In the genomic region with DNA sequence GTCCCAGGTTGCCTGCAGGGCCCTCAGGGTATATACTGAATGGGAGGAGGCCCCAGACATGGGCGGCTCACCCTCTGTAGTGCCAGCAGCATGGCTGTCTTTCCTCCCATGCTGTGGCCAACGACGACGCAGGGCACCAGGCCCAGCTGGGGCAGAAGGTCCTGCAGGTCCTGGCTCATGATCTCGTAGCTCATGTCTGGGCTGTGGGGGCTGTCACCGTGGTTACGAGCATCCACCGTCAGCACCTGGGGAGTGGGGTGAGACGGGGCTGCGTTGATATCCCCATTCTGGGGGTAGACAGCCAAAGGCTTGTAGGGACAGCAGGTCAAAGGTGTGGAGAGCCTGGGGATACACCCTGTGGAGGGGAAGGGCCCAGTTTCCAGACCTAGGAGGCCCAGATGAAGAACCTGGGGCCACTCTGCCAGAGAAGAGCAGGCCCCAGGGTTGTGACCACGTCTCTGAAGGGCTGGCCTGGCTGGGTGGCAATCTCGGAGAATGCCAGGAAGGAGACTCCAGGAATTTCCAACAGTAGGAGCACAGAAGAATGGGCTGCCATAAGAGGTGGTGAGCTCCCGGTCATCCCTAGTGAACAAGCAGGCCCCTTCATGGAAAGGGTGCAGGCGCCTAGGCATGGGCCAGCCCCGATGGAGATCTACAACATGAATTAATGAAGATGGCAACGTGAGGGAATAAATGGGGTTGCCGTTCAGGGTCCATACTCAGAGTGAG, we compare ENCODE assay signal across 8 cellular contexts. TPM values are rescaled to one million over a fixed set of nuclear protein-coding genes. Genes with fewer than 3 reads are reported as not detected.
DNase-seq lines count a peak whose midpoint lies in the region; ATAC-seq lines count a peak whose summit lies in the region.

No MANE protein-coding gene starts in this region.

- peaks cover 15% of the 10 kb centered on the region for H3K4me1 Mint-ChIP-seq in T-helper 1 cell treated with Interleukin-12 subunit alpha and Interleukin-12 subunit beta and Interleukin-4 antibody, amounts not matched to agents 30 μg/mL and 1 μg/mL, for 36 hours (ENCODE audit: low read depth)
- peaks cover 10% of the 10 kb centered on the region for H3K4me1 Mint-ChIP-seq in activated T-helper 2 cell treated with anti-CD3 and anti-CD28 coated beads, Interferon-gamma antibody, Interleukin-2, Interleukin-4, amounts not matched to agents 10 μg/mL and 5 μg/mL and 100 μg/mL, durations not matched to agents 14 hours and 24 hours and 36 hours (ENCODE audit: low read depth)
- H3K4me1 Mint-ChIP-seq in stimulated activated naive CD8-positive, alpha-beta T cell treated with anti-CD3 and anti-CD28 coated beads, Interleukin-15, amount 100 ng/mL, for 72 hours = peaks cover 30% of the 10 kb centered on the region

- H3K4me3 ChIP-seq in iPS-20b (ENCODE audit: low read length) = peak overlapping the region; percentile 91

- H3K4me1 ChIP-seq in iPS-20b (ENCODE audit: insufficient read depth, low read length) = peaks cover 18% of the 10 kb centered on the region; the same call in 1 of the 2 replicates

- H3K9ac ChIP-seq in iPS-20b (ENCODE audit: low read depth, low read length) = peak overlapping the region; percentile 85; the same call in 1 of the 2 replicates

- H3K27me3 ChIP-seq in iPS-20b (ENCODE audit: insufficient read depth, low read length) = peaks cover 13% of the 10 kb centered on the region; the same call in 1 of the 2 replicates

- H3K27ac Mint-ChIP-seq in T-helper 1 cell treated with Interleukin-12 subunit alpha and Interleukin-12 subunit beta and Interleukin-4 antibody, amounts not matched to agents 30 μg/mL and 1 μg/mL, for 36 hours = peak overlapping the region; percentile 96
- H3K27ac Mint-ChIP-seq in activated T-helper 2 cell treated with anti-CD3 and anti-CD28 coated beads, Interferon-gamma antibody, Interleukin-2, Interleukin-4, amounts not matched to agents 10 μg/mL and 5 μg/mL and 100 μg/mL, durations not matched to agents 14 hours and 24 hours and 36 hours = peak overlapping the region; percentile 92
- peak overlapping the region in 1 of 2 donors; percentile 93 for H3K27ac Mint-ChIP-seq in stimulated activated naive CD8-positive, alpha-beta T cell treated with anti-CD3 and anti-CD28 coated beads, Interleukin-15, amount 100 ng/mL, for 72 hours

- H3K27ac ChIP-seq in iPS-20b (ENCODE audit: low read length) = no peak overlapping the region

- DNase-seq in T-helper 1 cell = no peak
- DNase-seq in activated T-helper 2 cell treated with anti-CD3 and anti-CD28 coated beads, Interferon-gamma antibody, Interleukin-2, Interleukin-4, amounts not matched to agents 10 μg/mL and 5 μg/mL and 100 μg/mL, durations not matched to agents 14 hours and 24 hours and 36 hours (ENCODE audit: low spot score) = no peak
- DNase-seq in stimulated activated naive CD8-positive, alpha-beta T cell treated with anti-CD3 and anti-CD28 coated beads, Interleukin-15, amount 100 ng/mL, for 72 hours = no peak
- DNase-seq in DMS79 (lab: John Stamatoyannopoulos, UW) = no peak
- DNase-seq in stimulated activated naive CD4-positive, alpha-beta T cell (lab: John Stamatoyannopoulos, UW) = no peak

- no peaks in the 10 kb centered on the region for H3K9me3 Mint-ChIP-seq in T-helper 1 cell treated with Interleukin-12 subunit alpha and Interleukin-12 subunit beta and Interleukin-4 antibody, amounts not matched to agents 30 μg/mL and 1 μg/mL, for 36 hours
- H3K9me3 Mint-ChIP-seq in activated T-helper 2 cell treated with anti-CD3 and anti-CD28 coated beads, Interferon-gamma antibody, Interleukin-2, Interleukin-4, amounts not matched to agents 10 μg/mL and 5 μg/mL and 100 μg/mL, durations not matched to agents 14 hours and 24 hours and 36 hours = no peaks in the 10 kb centered on the region
- H3K9me3 Mint-ChIP-seq in stimulated activated naive CD8-positive, alpha-beta T cell treated with anti-CD3 and anti-CD28 coated beads, Interleukin-15, amount 100 ng/mL, for 72 hours = no peaks in the 10 kb centered on the region

- peaks cover 21% of the 10 kb centered on the region for H3K36me3 ChIP-seq in iPS-20b (ENCODE audit: insufficient read depth, low read depth, low read length)

- intact Hi-C loops in activated T-helper 2 cell treated with anti-CD3 and anti-CD28 coated beads, Interferon-gamma antibody, Interleukin-2, Interleukin-4, amounts not matched to agents 10 μg/mL and 5 μg/mL and 100 μg/mL, durations not matched to agents 14 hours and 24 hours and 36 hours (cut with micrococcal nuclease) = loop anchor here (1.0 to 2.0 kb wide), 6 partner anchors 19 to 345 kb away; partner anchors contain the start of genes BAZ1B, LIMK1, METTL27 and TBL2

- peaks cover 3% of the 10 kb centered on the region for H3K36me3 Mint-ChIP-seq in T-helper 1 cell treated with Interleukin-12 subunit alpha and Interleukin-12 subunit beta and Interleukin-4 antibody, amounts not matched to agents 30 μg/mL and 1 μg/mL, for 36 hours (ENCODE audit: low read depth)
- peaks cover 6% of the 10 kb centered on the region for H3K36me3 Mint-ChIP-seq in activated T-helper 2 cell treated with anti-CD3 and anti-CD28 coated beads, Interferon-gamma antibody, Interleukin-2, Interleukin-4, amounts not matched to agents 10 μg/mL and 5 μg/mL and 100 μg/mL, durations not matched to agents 14 hours and 24 hours and 36 hours (ENCODE audit: low read depth)

- H3K4me3 Mint-ChIP-seq in T-helper 1 cell treated with Interleukin-12 subunit alpha and Interleukin-12 subunit beta and Interleukin-4 antibody, amounts not matched to agents 30 μg/mL and 1 μg/mL, for 36 hours = peak overlapping the region; percentile 95
- peak overlapping the region; percentile 93 for H3K4me3 Mint-ChIP-seq in activated T-helper 2 cell treated with anti-CD3 and anti-CD28 coated beads, Interferon-gamma antibody, Interleukin-2, Interleukin-4, amounts not matched to agents 10 μg/mL and 5 μg/mL and 100 μg/mL, durations not matched to agents 14 hours and 24 hours and 36 hours (ENCODE audit: low read depth)
- H3K4me3 Mint-ChIP-seq in stimulated activated naive CD8-positive, alpha-beta T cell treated with anti-CD3 and anti-CD28 coated beads, Interleukin-15, amount 100 ng/mL, for 72 hours = peak overlapping the region; percentile 94 to 99

- no peaks in the 10 kb centered on the region for H3K27me3 Mint-ChIP-seq in T-helper 1 cell treated with Interleukin-12 subunit alpha and Interleukin-12 subunit beta and Interleukin-4 antibody, amounts not matched to agents 30 μg/mL and 1 μg/mL, for 36 hours (ENCODE audit: low read depth)
- H3K27me3 Mint-ChIP-seq in activated T-helper 2 cell treated with anti-CD3 and anti-CD28 coated beads, Interferon-gamma antibody, Interleukin-2, Interleukin-4, amounts not matched to agents 10 μg/mL and 5 μg/mL and 100 μg/mL, durations not matched to agents 14 hours and 24 hours and 36 hours (ENCODE audit: low read depth) = no peaks in the 10 kb centered on the region
- no peaks in the 10 kb centered on the region for H3K27me3 Mint-ChIP-seq in stimulated activated naive CD8-positive, alpha-beta T cell treated with anti-CD3 and anti-CD28 coated beads, Interleukin-15, amount 100 ng/mL, for 72 hours

- H3K9me3 ChIP-seq in iPS-20b (ENCODE audit: insufficient read depth, low read depth, low read length) = no peaks in the 10 kb centered on the region

- ATAC-seq in stimulated activated naive CD8-positive, alpha-beta T cell treated with anti-CD3 and anti-CD28 coated beads, Interleukin-15, amount 100 ng/mL, for 72 hours = no peak
- no peak for ATAC-seq in GM18870 (IDR thresholded peaks at IDR 0.05; ENCODE audit: unreplicated experiment)

RNA-seq across cellular contexts. Expression of gene ABHD11, which starts 0.9 kb away (rescaled TPM):
- total RNA-seq in activated T-helper 2 cell treated with anti-CD3 and anti-CD28 coated beads, Interferon-gamma antibody, Interleukin-2, Interleukin-4, amounts not matched to agents 10 μg/mL and 5 μg/mL and 100 μg/mL, durations not matched to agents 14 hours and 24 hours and 36 hours = 17.3 and 18.2 TPM in 2 replicates

RNA-seq across cellular contexts. Expression of gene STX1A, which starts 18.2 kb away (rescaled TPM):
- 17.2 and 17.6 TPM in 2 replicates for total RNA-seq in activated T-helper 2 cell treated with anti-CD3 and anti-CD28 coated beads, Interferon-gamma antibody, Interleukin-2, Interleukin-4, amounts not matched to agents 10 μg/mL and 5 μg/mL and 100 μg/mL, durations not matched to agents 14 hours and 24 hours and 36 hours

RNA-seq across cellular contexts. Expression of gene CLDN3, which starts 32.4 kb away (rescaled TPM):
- total RNA-seq in activated T-helper 2 cell treated with anti-CD3 and anti-CD28 coated beads, Interferon-gamma antibody, Interleukin-2, Interleukin-4, amounts not matched to agents 10 μg/mL and 5 μg/mL and 100 μg/mL, durations not matched to agents 14 hours and 24 hours and 36 hours = not detected in 2 replicates

RNA-seq across cellular contexts. Expression of gene BUD23, which starts 54.3 kb away (rescaled TPM):
- total RNA-seq in activated T-helper 2 cell treated with anti-CD3 and anti-CD28 coated beads, Interferon-gamma antibody, Interleukin-2, Interleukin-4, amounts not matched to agents 10 μg/mL and 5 μg/mL and 100 μg/mL, durations not matched to agents 14 hours and 24 hours and 36 hours = 96.0 and 109 TPM in 2 replicates

RNA-seq across cellular contexts. Expression of gene DNAJC30, which starts 54.4 kb away (rescaled TPM):
- 9.2 TPM in 2 replicates for total RNA-seq in activated T-helper 2 cell treated with anti-CD3 and anti-CD28 coated beads, Interferon-gamma antibody, Interleukin-2, Interleukin-4, amounts not matched to agents 10 μg/mL and 5 μg/mL and 100 μg/mL, durations not matched to agents 14 hours and 24 hours and 36 hours
